Comparison of ENCODE assay signal across 1 cellular context in genomic region chr1:201169971-201170532, GRCh38.
TF ChIP-seq lines count a peak whose summit lies in the region.

No MANE protein-coding gene starts in this region.

TF ChIP-seq in liver, 16 proteins besides CTCF, POLR2A, EP300 and RAD21 (continued from another document):
- TF ChIP-seq YY1 (IDR thresholded peaks at IDR 0.05) (no peak), MAX (IDR thresholded peaks at IDR 0.05) (no peak), GABPA (IDR thresholded peaks at IDR 0.05 in 1 of 2, conservative IDR thresholded peaks at IDR 0.05 in 1 of 2) (no peak), HNF4A (conservative IDR thresholded peaks at IDR 0.05) (no peak), SP1 (IDR thresholded peaks at IDR 0.05) (no peak), TAF1 (conservative IDR thresholded peaks at IDR 0.05) (no peak)
